15 cellular contexts compared by ENCODE assay signal in genomic region chr17:49901460-49902331, GRCh38. TPM values are rescaled to one million over a fixed set of nuclear protein-coding genes. Genes with fewer than 3 reads are reported as not detected.
DNase-seq lines count a peak whose midpoint lies in the region; ATAC-seq and TF ChIP-seq lines count a peak whose summit lies in the region.
"Had no signal": no experiment of that assay in that cellular context is flagged by ENCODE, and none has a peak within 500 bp of the region (broad histone marks: within the 10 kb centered on the region; RNA-seq: fewer than 3 reads in every experiment).

No MANE protein-coding gene starts in this region.

- H3K36me3 ChIP-seq in Caco-2 (ENCODE audit: control insufficient read depth, insufficient read depth, low read length) (no peaks in the 10 kb centered on the region), body of pancreas (replicated peaks in 1 of 2; ENCODE audit: insufficient read depth in 1 of 2, low read depth in 2 of 2) (no peaks in the 10 kb centered on the region)

- peaks cover 42% of the 10 kb centered on the region for H3K4me1 Mint-ChIP-seq in Caco-2 (ENCODE audit: low read depth, unreplicated experiment)
- peaks cover 5% of the 10 kb centered on the region for H3K4me1 Mint-ChIP-seq in memory B cell

- no peak for TF ChIP-seq POLR2A in body of pancreas (IDR thresholded peaks at IDR 0.05)

- H3K4me3 ChIP-seq in Caco-2 (ENCODE audit: low read depth, low read length) (peak overlapping the region; percentile 60), body of pancreas (no peak overlapping the region)
- H3K4me3 ChIP-seq: mucosa of descending colon had no signal

- DNase-seq in Caco-2 (peak; percentile 92), HPDE6-E6E7 (ENCODE audit: extremely low spot score) (peak; percentile 36), body of pancreas (peak; percentile 30 to 60 (median 35)), memory B cell (ENCODE audit: low spot score in 2 of 2) (no peak), cerebellum (ENCODE audit: low spot score) (no peak), OCI-M2 (lab: John Stamatoyannopoulos, UW; ENCODE audit: unreplicated experiment) (no peak), hippocampal formation (lab: John Stamatoyannopoulos, UW) (no peak)
- no peak for DNase-seq in stimulated activated CD4-positive, alpha-beta T cell treated with anti-CD3 and anti-CD28 coated beads, Interleukin-1b, Interleukin-23, amount 100 ng/mL, for 48 hours
- DNase-seq: DND-41; mucosa of descending colon; NCI-H446 treated with DMSO at 0.1 percent for 48 hours; stimulated activated naive CD4-positive, alpha-beta T cell; T-helper 1 cell had no signal

- intact Hi-C loops in Caco-2 (cut with micrococcal nuclease; ENCODE audit: unreplicated experiment) (loop anchor here (1.0 kb wide), 1 partner anchor 14 kb away; no protein-coding TSS in a partner anchor), body of pancreas (cut with DNase I) (no loop called here)

- no peak overlapping the region for H3K27ac ChIP-seq in body of pancreas

- peak overlapping the region; percentile 87 for H3K27ac Mint-ChIP-seq in Caco-2 (ENCODE audit: unreplicated experiment)
- no peak overlapping the region for H3K27ac Mint-ChIP-seq in memory B cell

- H3K4me3 Mint-ChIP-seq in Caco-2 (ENCODE audit: unreplicated experiment) (peak overlapping the region; percentile 75), memory B cell (peak overlapping the region; percentile 14)

- H3K9me3 ChIP-seq in Caco-2 (no peaks in the 10 kb centered on the region), body of pancreas (no peaks in the 10 kb centered on the region)
- H3K9me3 ChIP-seq: mucosa of descending colon had no signal

- no peaks in the 10 kb centered on the region for H3K27me3 ChIP-seq in Caco-2 (replicated peaks; ENCODE audit: control insufficient read depth, insufficient read depth, low read length)
- H3K27me3 ChIP-seq in body of pancreas = peaks cover 0 to 4% of the 10 kb centered on the region in 2 donors

- 15 to 32% methylated on average over 9 to 25 of the region's 47 CpGs for WGBS in body of pancreas, 2 donors

- peaks cover 64% of the 10 kb centered on the region for H3K4me1 ChIP-seq in Caco-2
- peaks cover 10% of the 10 kb centered on the region for H3K4me1 ChIP-seq in body of pancreas

- TSS peak; percentile 86 for BruUV-seq in Caco-2 (replicated peaks; lab: Mats Ljungman, UMichigan)

- POLR2A ChIA-PET in Caco-2 (lab: Charles Lee) = interaction anchor here (0.5 to 1.3 kb wide), 3 partner anchors 14 to 50 kb away, joined by 3 to 11 read pairs (median 5); no protein-coding TSS in a partner anchor

- no peaks in the 10 kb centered on the region for H3K36me3 Mint-ChIP-seq in Caco-2 (ENCODE audit: insufficient read depth, unreplicated experiment)
- H3K36me3 Mint-ChIP-seq in memory B cell = no peaks in the 10 kb centered on the region

- peak in 1 of 2 experiments; percentile 31 for TF ChIP-seq CTCF in Caco-2 (IDR thresholded peaks at IDR 0.05; ENCODE audit: insufficient read depth in 1 of 2, low read depth in 1 of 2, low read length in 1 of 2, severe bottlenecking in 1 of 2, unreplicated experiment in 1 of 2)
- TF ChIP-seq CTCF in body of pancreas (IDR thresholded peaks at IDR 0.05) = no peak

- no peaks in the 10 kb centered on the region for H3K27me3 Mint-ChIP-seq in Caco-2 (ENCODE audit: insufficient read depth, unreplicated experiment)
- peaks cover 37% of the 10 kb centered on the region for H3K27me3 Mint-ChIP-seq in memory B cell

- no peaks in the 10 kb centered on the region for H3K9me3 Mint-ChIP-seq in Caco-2 (ENCODE audit: unreplicated experiment)
- H3K9me3 Mint-ChIP-seq in memory B cell = no peaks in the 10 kb centered on the region

- CTCF ChIA-PET in Caco-2 (lab: Charles Lee) = interaction anchor here (0.5 to 2.2 kb wide), 7 partner anchors 12 to 246 kb away, joined by 3 to 12 read pairs (median 3); no protein-coding TSS in a partner anchor

- ATAC-seq in body of pancreas = peak; percentile 63
- peak; percentile 35 for ATAC-seq in memory B cell (ENCODE audit: low read depth)
- ATAC-seq: mucosa of descending colon had no signal

RNA-seq across cellular contexts. Expression of gene TAC4, which starts 53.8 kb away (rescaled TPM):
- total RNA-seq in Caco-2 (2022) (10.8 and 17.1 TPM in 2 replicates), body of pancreas (not detected), cerebellum (not detected)
- total RNA-seq: activated CD8-positive, alpha-beta memory T cell treated with anti-CD3 and anti-CD28 coated beads for 36 hours; fibroblast of lung; mucosa of descending colon had no signal

Comparison
In these comparisons a context has a peak if more than half of its experiments do, and no peak if none do; other contexts are left out.
1. DNase-seq: peak in Caco-2 (2 of 2), HPDE6-E6E7 (single experiment) and body of pancreas (4 of 4); none in memory B cell (0 of 2), cerebellum (single experiment), OCI-M2 (single experiment), hippocampal formation (0 of 2) and stimulated activated CD4-positive, alpha-beta T cell treated with anti-CD3 and anti-CD28 coated beads, Interleukin-1b, Interleukin-23, amount 100 ng/mL, for 48 hours (single experiment).